ENCODE assay signal across 11 cellular contexts in the genomic region with DNA sequence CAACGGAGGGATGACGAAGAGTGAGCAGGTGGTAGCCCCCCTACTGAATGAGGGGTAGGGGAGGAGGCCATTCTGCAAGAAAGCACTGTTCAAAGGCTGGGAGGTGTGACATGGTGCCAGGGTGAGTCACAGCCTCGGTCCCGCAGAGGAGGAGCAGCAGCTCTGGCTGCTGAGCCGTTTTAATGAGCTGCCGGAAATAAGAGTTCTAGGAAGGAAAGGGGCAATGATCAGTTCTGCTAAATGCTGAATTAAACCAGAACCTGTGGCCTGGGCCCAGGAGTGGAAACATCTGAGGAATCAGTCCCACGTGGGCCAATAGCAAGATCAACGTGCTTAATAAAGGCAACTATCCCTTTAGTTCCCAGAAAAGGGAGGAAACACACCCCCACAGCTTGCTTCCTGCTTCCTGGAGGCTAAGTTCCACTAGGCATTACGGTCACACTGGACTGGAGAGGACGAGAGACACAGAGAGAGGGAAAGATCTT. TPM values are rescaled to one million over a fixed set of nuclear protein-coding genes. Genes with fewer than 3 reads are reported as not detected.
DNase-seq lines count a peak whose midpoint lies in the region; ATAC-seq and TF ChIP-seq lines count a peak whose summit lies in the region.
"Had no signal": no experiment of that assay in that cellular context is flagged by ENCODE, and none has a peak within 500 bp of the region (broad histone marks: within the 10 kb centered on the region; RNA-seq: fewer than 3 reads in every experiment).

No MANE protein-coding gene starts in this region.

- peak overlapping the region; percentile 43 for H3K27ac ChIP-seq in duodenal mucosa (ENCODE audit: low read depth, low read length)
- peak overlapping the region; percentile 7 for H3K27ac ChIP-seq in neural progenitor cell

- H3K4me3 ChIP-seq in duodenal mucosa (ENCODE audit: low read depth in 1 of 2, low read length in 2 of 2) (peak overlapping the region; percentile 6 to 16), neural progenitor cell (no peak overlapping the region)

- H2AFZ ChIP-seq in neural progenitor cell (replicated peaks): no peak overlapping the region

- no peak for TF ChIP-seq CTCF in neural progenitor cell (IDR thresholded peaks at IDR 0.05)

- peaks cover 26% of the 10 kb centered on the region for H3F3A ChIP-seq in neural progenitor cell (ENCODE audit: low read depth)

- peaks cover 72% of the 10 kb centered on the region for H4K20me1 ChIP-seq in neural progenitor cell (ENCODE audit: low read depth)

- peak overlapping the region in 1 of 2 donors; percentile 41 for H3K9ac ChIP-seq in duodenal mucosa (ENCODE audit: low read depth in 1 of 2, low read length in 2 of 2)
- no peak overlapping the region for H3K9ac ChIP-seq in neural progenitor cell

- H3K4me2 ChIP-seq in neural progenitor cell: no peak overlapping the region

- ATAC-seq in HG02571 (IDR thresholded peaks at IDR 0.05; ENCODE audit: unreplicated experiment): no peak
- ATAC-seq in GM18861 (IDR thresholded peaks at IDR 0.05; ENCODE audit: unreplicated experiment): no peak

- peaks cover 20 to 48% of the 10 kb centered on the region in 2 donors for H3K36me3 ChIP-seq in duodenal mucosa (ENCODE audit: control insufficient read depth in 1 of 2, insufficient read depth in 2 of 2, low read length in 2 of 2)
- H3K36me3 ChIP-seq in neural progenitor cell: no peaks in the 10 kb centered on the region

- H3K27me3 ChIP-seq in duodenal mucosa (ENCODE audit: control insufficient read depth in 1 of 2, insufficient read depth in 2 of 2, low read length in 2 of 2) (no peaks in the 10 kb centered on the region), neural progenitor cell (no peaks in the 10 kb centered on the region)

- peaks cover 64% of the 10 kb centered on the region for H3K79me2 ChIP-seq in neural progenitor cell (ENCODE audit: low read depth)

- in situ Hi-C loops in Caki2 (cut with HindIII; ENCODE audit: low pct_unique_long_range_greater_than_20kb, low sequenced_read_pairs): no loop called here

- peak overlapping the region; percentile 28 for H3K27ac Mint-ChIP-seq in neural progenitor cell

- H3K27me3 Mint-ChIP-seq in neural progenitor cell (ENCODE audit: insufficient read depth, low read depth): peaks cover 2% of the 10 kb centered on the region

- DNase-seq in Caki2 (ENCODE audit: low read depth): peak; percentile 40
- no peak for DNase-seq in neural progenitor cell (ENCODE audit: low spot score)
- no peak for DNase-seq in NCI-H146 treated with DMSO at 0.1 percent for 48 hours (lab: John Stamatoyannopoulos, UW; ENCODE audit: unreplicated experiment)
- no peak for DNase-seq in HuH-7 (ENCODE audit: low spot score)
- DNase-seq: H7, NCI-H2081 had no signal

- peaks cover 18% of the 10 kb centered on the region for H3K36me3 Mint-ChIP-seq in neural progenitor cell

- H3K4me3 Mint-ChIP-seq in neural progenitor cell: peak overlapping the region; percentile 52

- H3K9me3 ChIP-seq in duodenal mucosa (ENCODE audit: control insufficient read depth in 1 of 2, low read length in 2 of 2) (no peaks in the 10 kb centered on the region), neural progenitor cell (ENCODE audit: low read depth) (no peaks in the 10 kb centered on the region)

- H3K9me3 Mint-ChIP-seq in neural progenitor cell: no peaks in the 10 kb centered on the region

- peaks cover 17 to 23% of the 10 kb centered on the region in 2 donors for H3K4me1 ChIP-seq in duodenal mucosa (ENCODE audit: control insufficient read depth in 1 of 2, insufficient read depth in 2 of 2, low read length in 2 of 2)
- H3K4me1 ChIP-seq in neural progenitor cell: peaks cover 18% of the 10 kb centered on the region

- H3K4me1 Mint-ChIP-seq in neural progenitor cell: peaks cover 21% of the 10 kb centered on the region

TF ChIP-seq in PFSK-1, 5 proteins besides CTCF, POLR2A, EP300 and RAD21:
- TF ChIP-seq, protein P1, sequence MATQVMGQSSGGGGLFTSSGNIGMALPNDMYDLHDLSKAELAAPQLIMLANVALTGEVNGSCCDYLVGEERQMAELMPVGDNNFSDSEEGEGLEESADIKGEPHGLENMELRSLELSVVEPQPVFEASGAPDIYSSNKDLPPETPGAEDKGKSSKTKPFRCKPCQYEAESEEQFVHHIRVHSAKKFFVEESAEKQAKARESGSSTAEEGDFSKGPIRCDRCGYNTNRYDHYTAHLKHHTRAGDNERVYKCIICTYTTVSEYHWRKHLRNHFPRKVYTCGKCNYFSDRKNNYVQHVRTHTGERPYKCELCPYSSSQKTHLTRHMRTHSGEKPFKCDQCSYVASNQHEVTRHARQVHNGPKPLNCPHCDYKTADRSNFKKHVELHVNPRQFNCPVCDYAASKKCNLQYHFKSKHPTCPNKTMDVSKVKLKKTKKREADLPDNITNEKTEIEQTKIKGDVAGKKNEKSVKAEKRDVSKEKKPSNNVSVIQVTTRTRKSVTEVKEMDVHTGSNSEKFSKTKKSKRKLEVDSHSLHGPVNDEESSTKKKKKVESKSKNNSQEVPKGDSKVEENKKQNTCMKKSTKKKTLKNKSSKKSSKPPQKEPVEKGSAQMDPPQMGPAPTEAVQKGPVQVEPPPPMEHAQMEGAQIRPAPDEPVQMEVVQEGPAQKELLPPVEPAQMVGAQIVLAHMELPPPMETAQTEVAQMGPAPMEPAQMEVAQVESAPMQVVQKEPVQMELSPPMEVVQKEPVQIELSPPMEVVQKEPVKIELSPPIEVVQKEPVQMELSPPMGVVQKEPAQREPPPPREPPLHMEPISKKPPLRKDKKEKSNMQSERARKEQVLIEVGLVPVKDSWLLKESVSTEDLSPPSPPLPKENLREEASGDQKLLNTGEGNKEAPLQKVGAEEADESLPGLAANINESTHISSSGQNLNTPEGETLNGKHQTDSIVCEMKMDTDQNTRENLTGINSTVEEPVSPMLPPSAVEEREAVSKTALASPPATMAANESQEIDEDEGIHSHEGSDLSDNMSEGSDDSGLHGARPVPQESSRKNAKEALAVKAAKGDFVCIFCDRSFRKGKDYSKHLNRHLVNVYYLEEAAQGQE (IDR thresholded peaks at IDR 0.05; ENCODE audit: insufficient read depth in 1 of 2, low read depth in 2 of 2, low read length in 2 of 2): no peak
- TF ChIP-seq TAF1 (IDR thresholded peaks at IDR 0.05; ENCODE audit: borderline replicate concordance, insufficient read depth, low read length) (no peak), SIN3A (IDR thresholded peaks at IDR 0.05; ENCODE audit: borderline replicate concordance, insufficient read depth, low read length) (0 out of 2 replicates have a peak, but pooled peaks have one; percentile 48), FOXP2 (optimal IDR thresholded peaks at IDR 0.05; ENCODE audit: borderline replicate concordance, extremely low read depth, extremely low read length, insufficient read depth) (no peak)

RNA-seq across cellular contexts. Expression of a gene that starts 3.6 kb away (rescaled TPM):
- total RNA-seq in Caki2 (2014; rRNA removed; shearing (Covaris generic); ENCODE audit: low replicate concordance): 29.9 and 31.2 TPM in 2 replicates
- polyA plus RNA-seq in PFSK-1 (2012; ENCODE audit: insufficient read length, low read depth): 52.8 TPM
- total RNA-seq in neural progenitor cell (ENCODE audit: low replicate concordance): 66.6 and 110 TPM in 2 replicates

RNA-seq across cellular contexts. Expression of a gene that starts 49.2 kb away (rescaled TPM):
- 0.03 TPM in 1 of 2 replicates, not detected in the other for total RNA-seq in Caki2 (2014; rRNA removed; shearing (Covaris generic); ENCODE audit: low replicate concordance)
- polyA plus RNA-seq in PFSK-1 (2012; ENCODE audit: insufficient read length, low read depth): not detected
- 7.9 and 18.6 TPM in 2 replicates for total RNA-seq in neural progenitor cell (ENCODE audit: low replicate concordance)
- total RNA-seq: activated CD8-positive, alpha-beta memory T cell treated with anti-CD3 and anti-CD28 coated beads for 36 hours had no signal

RNA-seq across cellular contexts. Expression of a gene that starts 59.9 kb away (rescaled TPM):
- total RNA-seq in Caki2 (2014; rRNA removed; shearing (Covaris generic); ENCODE audit: low replicate concordance): not detected in 2 replicates
- not detected for polyA plus RNA-seq in PFSK-1 (2012; ENCODE audit: insufficient read length, low read depth)
- total RNA-seq in neural progenitor cell (ENCODE audit: low replicate concordance): 0.51 and 1.3 TPM in 2 replicates
- total RNA-seq: activated CD8-positive, alpha-beta memory T cell treated with anti-CD3 and anti-CD28 coated beads for 36 hours; H7 had no signal
